In the genomic region with DNA sequence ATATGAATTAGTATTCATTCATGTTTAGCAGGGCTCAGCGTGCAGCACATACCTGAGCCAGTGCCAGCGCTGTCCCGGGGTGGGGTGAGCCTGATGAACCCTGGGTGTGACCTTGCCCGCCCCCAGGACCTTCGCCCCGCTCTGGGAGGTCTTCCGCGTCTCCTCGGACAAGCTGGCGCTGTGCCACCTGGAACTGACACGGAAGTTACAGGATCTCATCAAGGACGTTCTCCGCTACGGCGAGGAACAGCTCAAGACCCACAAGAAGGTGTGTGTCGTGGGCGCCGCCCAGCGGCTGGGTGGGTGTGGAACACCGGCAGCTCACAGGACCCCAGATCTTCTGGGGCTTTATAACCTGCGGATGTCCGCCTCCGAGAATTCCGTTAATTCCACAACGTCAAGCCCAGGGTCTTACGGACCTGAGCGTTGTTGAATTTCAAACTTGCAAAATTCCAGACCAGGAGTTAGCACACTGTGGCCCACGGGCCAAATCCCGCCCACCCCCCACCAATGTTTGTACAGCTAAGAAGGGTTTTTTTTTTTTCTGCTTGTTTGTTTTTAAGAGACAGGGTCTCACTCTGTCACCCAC, we compare ENCODE assay signal across 1 cellular context.
TF ChIP-seq lines count a peak whose summit lies in the region.

No MANE protein-coding gene starts in this region.

TF ChIP-seq in HepG2, 621 proteins besides CTCF, POLR2A, EP300 and RAD21 (continued from another document):
- TF ChIP-seq, protein P1, sequence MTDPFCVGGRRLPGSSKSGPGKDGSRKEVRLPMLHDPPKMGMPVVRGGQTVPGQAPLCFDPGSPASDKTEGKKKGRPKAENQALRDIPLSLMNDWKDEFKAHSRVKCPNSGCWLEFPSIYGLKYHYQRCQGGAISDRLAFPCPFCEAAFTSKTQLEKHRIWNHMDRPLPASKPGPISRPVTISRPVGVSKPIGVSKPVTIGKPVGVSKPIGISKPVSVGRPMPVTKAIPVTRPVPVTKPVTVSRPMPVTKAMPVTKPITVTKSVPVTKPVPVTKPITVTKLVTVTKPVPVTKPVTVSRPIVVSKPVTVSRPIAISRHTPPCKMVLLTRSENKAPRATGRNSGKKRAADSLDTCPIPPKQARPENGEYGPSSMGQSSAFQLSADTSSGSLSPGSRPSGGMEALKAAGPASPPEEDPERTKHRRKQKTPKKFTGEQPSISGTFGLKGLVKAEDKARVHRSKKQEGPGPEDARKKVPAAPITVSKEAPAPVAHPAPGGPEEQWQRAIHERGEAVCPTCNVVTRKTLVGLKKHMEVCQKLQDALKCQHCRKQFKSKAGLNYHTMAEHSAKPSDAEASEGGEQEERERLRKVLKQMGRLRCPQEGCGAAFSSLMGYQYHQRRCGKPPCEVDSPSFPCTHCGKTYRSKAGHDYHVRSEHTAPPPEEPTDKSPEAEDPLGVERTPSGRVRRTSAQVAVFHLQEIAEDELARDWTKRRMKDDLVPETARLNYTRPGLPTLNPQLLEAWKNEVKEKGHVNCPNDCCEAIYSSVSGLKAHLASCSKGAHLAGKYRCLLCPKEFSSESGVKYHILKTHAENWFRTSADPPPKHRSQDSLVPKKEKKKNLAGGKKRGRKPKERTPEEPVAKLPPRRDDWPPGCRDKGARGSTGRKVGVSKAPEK (CRISPR knock-in tag; IDR thresholded peaks at IDR 0.05; ENCODE audit: borderline replicate concordance), result no peak
- TF ChIP-seq AKAP8 (CRISPR knock-in tag; IDR thresholded peaks at IDR 0.05) (peak; percentile 62; the same call in 1 of the 2 replicates), PCBP1 (IDR thresholded peaks at IDR 0.05; ENCODE audit: borderline replicate concordance, low read depth, low read length) (no peak)
